ENCODE assay signal across 36 cellular contexts in genomic region chr5:75894482-75894881, GRCh38.
"Had no signal": no experiment of that assay in that cellular context is flagged by ENCODE, and none has a peak within 500 bp of the region (broad histone marks: within the 10 kb centered on the region; RNA-seq: fewer than 3 reads in every experiment).

No MANE protein-coding gene starts in this region.

- H3K9me3 ChIP-seq: adrenal gland, body of pancreas, breast epithelium had no signal

- H3K4me3 ChIP-seq: adrenal gland, body of pancreas, breast epithelium had no signal

- H3K36me3 ChIP-seq: adrenal gland, brain microvascular endothelial cell, breast epithelium had no signal

- H3K9me3 Mint-ChIP-seq: activated CD4-positive, alpha-beta T cell treated with anti-CD3 and anti-CD28 coated beads, Interleukin-2, amount 10 ng/mL, durations not matched to agents 24 days and 14 days; activated CD8-positive, alpha-beta T cell treated with anti-CD3 and anti-CD28 coated beads for 36 hours; activated naive CD4-positive, alpha-beta T cell treated with anti-CD3 and anti-CD28 coated beads, Interleukin-2, amount 10 ng/mL, durations not matched to agents 7 days and 5 days; activated naive CD4-positive, alpha-beta T cell treated with anti-CD3 and anti-CD28 coated beads, Interleukin-2, amount 50 U/mL, for 24 hours; activated naive CD8-positive, alpha-beta T cell treated with anti-CD3 and anti-CD28 coated beads, Interleukin-2, amount 10 ng/mL, durations not matched to agents 7 days and 5 days; activated T-cell treated with anti-CD3 and anti-CD28 coated beads, Interleukin-2, amount 50 U/mL, for 24 hours; activated T-helper 2 cell treated with anti-CD3 and anti-CD28 coated beads, Interferon-gamma antibody, Interleukin-2, Interleukin-4, amounts not matched to agents 10 μg/mL and 5 μg/mL and 100 μg/mL, durations not matched to agents 14 hours and 24 hours and 36 hours had no signal

- H3K36me3 Mint-ChIP-seq: activated CD4-positive, alpha-beta memory T cell treated with anti-CD3 and anti-CD28 coated beads for 36 hours; activated CD8-positive, alpha-beta memory T cell treated with anti-CD3 and anti-CD28 coated beads, Interleukin-2, amount 10 ng/mL, durations not matched to agents 7 days and 5 days; activated naive CD4-positive, alpha-beta T cell treated with anti-CD3 and anti-CD28 coated beads, Interleukin-2, amount 10 ng/mL, durations not matched to agents 7 days and 5 days; activated naive CD4-positive, alpha-beta T cell treated with anti-CD3 and anti-CD28 coated beads, Interleukin-2, amount 50 U/mL, for 24 hours; activated naive CD8-positive, alpha-beta T cell; activated naive CD8-positive, alpha-beta T cell treated with anti-CD3 and anti-CD28 coated beads, Interleukin-2, amount 10 ng/mL, durations not matched to agents 7 days and 5 days had no signal

- H3K4me1 Mint-ChIP-seq: activated CD4-positive, alpha-beta T cell treated with anti-CD3 and anti-CD28 coated beads, Interleukin-2, amount 10 ng/mL, durations not matched to agents 24 days and 14 days; activated CD8-positive, alpha-beta memory T cell treated with anti-CD3 and anti-CD28 coated beads, Interleukin-2, amount 10 ng/mL, durations not matched to agents 7 days and 5 days; activated naive CD4-positive, alpha-beta T cell treated with anti-CD3 and anti-CD28 coated beads, Interleukin-2, amount 10 ng/mL, durations not matched to agents 7 days and 5 days; activated naive CD4-positive, alpha-beta T cell treated with anti-CD3 and anti-CD28 coated beads, Interleukin-2, amount 50 U/mL, for 24 hours; activated naive CD8-positive, alpha-beta T cell treated with anti-CD3 and anti-CD28 coated beads, Interleukin-2, amount 10 ng/mL, durations not matched to agents 7 days and 5 days had no signal

- H3K27me3 ChIP-seq: adrenal gland, body of pancreas, brain microvascular endothelial cell, breast epithelium had no signal

- H3K27ac Mint-ChIP-seq: activated B cell treated with CpG ODN at 0.5 μM for 24 hours; activated CD4-positive, alpha-beta memory T cell treated with anti-CD3 and anti-CD28 coated beads for 36 hours; activated CD4-positive, alpha-beta T cell treated with anti-CD3 and anti-CD28 coated beads, Interleukin-2, amount 10 ng/mL, durations not matched to agents 24 days and 14 days; activated CD8-positive, alpha-beta memory T cell treated with anti-CD3 and anti-CD28 coated beads, Interleukin-2, amount 10 ng/mL, durations not matched to agents 7 days and 5 days; activated CD8-positive, alpha-beta T cell treated with anti-CD3 and anti-CD28 coated beads for 36 hours; activated naive CD4-positive, alpha-beta T cell treated with anti-CD3 and anti-CD28 coated beads, Interleukin-2, amount 10 ng/mL, durations not matched to agents 7 days and 5 days; activated naive CD4-positive, alpha-beta T cell treated with anti-CD3 and anti-CD28 coated beads, Interleukin-2, amount 50 U/mL, for 24 hours; activated naive CD8-positive, alpha-beta T cell; activated naive CD8-positive, alpha-beta T cell treated with anti-CD3 and anti-CD28 coated beads, Interleukin-2, amount 10 ng/mL, durations not matched to agents 7 days and 5 days; activated T-cell treated with anti-CD3 and anti-CD28 coated beads, Interleukin-2, amount 50 U/mL, for 24 hours; activated T-helper 2 cell treated with anti-CD3 and anti-CD28 coated beads, Interferon-gamma antibody, Interleukin-2, Interleukin-4, amounts not matched to agents 10 μg/mL and 5 μg/mL and 100 μg/mL, durations not matched to agents 14 hours and 24 hours and 36 hours; T-helper 1 cell treated with Interleukin-12 subunit alpha and Interleukin-12 subunit beta and Interleukin-4 antibody, amounts not matched to agents 30 μg/mL and 1 μg/mL, for 36 hours; T-helper 2 cell treated with Interferon-gamma antibody and Interleukin-4, amounts not matched to agents 5 μg/mL and 100 μg/mL, for 36 hours had no signal

- ATAC-seq: activated CD8-positive, alpha-beta memory T cell treated with anti-CD3 and anti-CD28 coated beads, Interleukin-2, amount 10 ng/mL, durations not matched to agents 7 days and 5 days; activated CD8-positive, alpha-beta T cell treated with anti-CD3 and anti-CD28 coated beads for 36 hours; body of pancreas had no signal

- FAIRE-seq: astrocyte, colon, TTC549 had no signal

- H3K27me3 Mint-ChIP-seq: activated B cell treated with CpG ODN at 0.5 μM for 24 hours; activated CD4-positive, alpha-beta memory T cell treated with anti-CD3 and anti-CD28 coated beads for 36 hours; activated CD4-positive, alpha-beta T cell treated with anti-CD3 and anti-CD28 coated beads, Interleukin-2, amount 10 ng/mL, durations not matched to agents 24 days and 14 days; activated CD8-positive, alpha-beta memory T cell treated with anti-CD3 and anti-CD28 coated beads, Interleukin-2, amount 10 ng/mL, durations not matched to agents 7 days and 5 days; activated CD8-positive, alpha-beta T cell treated with anti-CD3 and anti-CD28 coated beads for 36 hours; activated naive CD4-positive, alpha-beta T cell treated with anti-CD3 and anti-CD28 coated beads, Interleukin-2, amount 10 ng/mL, durations not matched to agents 7 days and 5 days; activated naive CD4-positive, alpha-beta T cell treated with anti-CD3 and anti-CD28 coated beads, Interleukin-2, amount 50 U/mL, for 24 hours; activated naive CD8-positive, alpha-beta T cell treated with anti-CD3 and anti-CD28 coated beads, Interleukin-2, amount 10 ng/mL, durations not matched to agents 7 days and 5 days had no signal

- DNase-seq: activated B cell treated with CpG ODN at 0.5 μM for 24 hours; activated CD4-positive, alpha-beta memory T cell treated with anti-CD3 and anti-CD28 coated beads for 36 hours; activated CD4-positive, alpha-beta T cell treated with anti-CD3 and anti-CD28 coated beads for 4 hours; activated CD4-positive, alpha-beta T cell treated with anti-CD3 and anti-CD28 coated beads, Interleukin-2, amount 10 ng/mL, durations not matched to agents 24 days and 14 days; activated CD4-positive, alpha-beta T cell treated with anti-CD3 and anti-CD28 coated beads, Interleukin-2, amount 50 U/mL, for 1 hour; activated CD4-positive, alpha-beta T cell treated with anti-CD3 and anti-CD28 coated beads, Interleukin-2, amount 50 U/mL, for 4 hours; activated CD4-positive, CD25-positive, alpha-beta regulatory T cell treated with anti-CD3 and anti-CD28 coated beads, Interleukin-2, amount 50 U/mL, for 72 hours; activated CD8-positive, alpha-beta memory T cell treated with anti-CD3 and anti-CD28 coated beads for 24 hours; activated CD8-positive, alpha-beta memory T cell treated with anti-CD3 and anti-CD28 coated beads, Interleukin-2, amount 10 ng/mL, durations not matched to agents 7 days and 5 days; activated CD8-positive, alpha-beta memory T cell treated with anti-CD3 and anti-CD28 coated beads, Interleukin-2, amount 50 U/mL, for 48 hours; activated CD8-positive, alpha-beta T cell treated with anti-CD3 and anti-CD28 coated beads for 36 hours; activated effector memory CD4-positive, alpha-beta T cell treated with Interleukin-2 at 50 U/mL for 16 hours; activated gamma-delta T cell; activated naive CD4-positive, alpha-beta T cell treated with anti-CD3 and anti-CD28 coated beads, Interleukin-2, amount 10 ng/mL, durations not matched to agents 7 days and 5 days; activated naive CD4-positive, alpha-beta T cell treated with Interleukin-2 at 50 U/mL for 16 hours; activated naive CD8-positive, alpha-beta T cell treated with anti-CD3 and anti-CD28 coated beads, Interleukin-2, amount 10 ng/mL, durations not matched to agents 7 days and 5 days; activated T-cell treated with anti-CD3 and anti-CD28 coated beads, Interleukin-2, amount 50 U/mL, for 24 hours; activated T-cell treated with anti-CD3 and anti-CD28 coated beads, Interleukin-2, amount 50 U/mL, for 48 hours; adrenal gland; amniotic stem cell; aorta; body of pancreas; brain microvascular endothelial cell; central memory CD4-positive, alpha-beta T cell; T-helper 2 cell; T-helper 9 cell had no signal

- H3K27ac ChIP-seq: adrenal gland, body of pancreas, brain microvascular endothelial cell, breast epithelium, VCaP had no signal

- H3K4me1 ChIP-seq: adrenal gland, body of pancreas, breast epithelium had no signal

- H3K4me3 Mint-ChIP-seq: activated B cell treated with CpG ODN at 0.5 μM for 24 hours; activated CD4-positive, alpha-beta memory T cell treated with anti-CD3 and anti-CD28 coated beads for 36 hours; activated CD4-positive, alpha-beta T cell treated with anti-CD3 and anti-CD28 coated beads, Interleukin-2, amount 10 ng/mL, durations not matched to agents 24 days and 14 days; activated CD8-positive, alpha-beta memory T cell treated with anti-CD3 and anti-CD28 coated beads, Interleukin-2, amount 10 ng/mL, durations not matched to agents 7 days and 5 days; activated CD8-positive, alpha-beta T cell treated with anti-CD3 and anti-CD28 coated beads for 36 hours; activated naive CD4-positive, alpha-beta T cell treated with anti-CD3 and anti-CD28 coated beads, Interleukin-2, amount 10 ng/mL, durations not matched to agents 7 days and 5 days; activated naive CD4-positive, alpha-beta T cell treated with anti-CD3 and anti-CD28 coated beads, Interleukin-2, amount 50 U/mL, for 24 hours; activated naive CD8-positive, alpha-beta T cell; activated naive CD8-positive, alpha-beta T cell treated with anti-CD3 and anti-CD28 coated beads, Interleukin-2, amount 10 ng/mL, durations not matched to agents 7 days and 5 days; activated T-cell treated with anti-CD3 and anti-CD28 coated beads, Interleukin-2, amount 50 U/mL, for 24 hours; T-helper 1 cell treated with Interleukin-12 subunit alpha and Interleukin-12 subunit beta and Interleukin-4 antibody, amounts not matched to agents 30 μg/mL and 1 μg/mL, for 36 hours; T-helper 2 cell treated with Interferon-gamma antibody and Interleukin-4, amounts not matched to agents 5 μg/mL and 100 μg/mL, for 36 hours had no signal
